Comparison of ENCODE assay signal across 17 cellular contexts in genomic region chr22:20636075-20636812, GRCh38.
DNase-seq lines count a peak whose midpoint lies in the region; ATAC-seq and TF ChIP-seq lines count a peak whose summit lies in the region.
"Had no signal": no experiment of that assay in that cellular context is flagged by ENCODE, and none has a peak within 500 bp of the region (broad histone marks: within the 10 kb centered on the region; RNA-seq: fewer than 3 reads in every experiment).

No MANE protein-coding gene starts in this region.

- peaks cover 64% of the 10 kb centered on the region for H3K27me3 Mint-ChIP-seq in activated naive CD4-positive, alpha-beta T cell treated with anti-CD3 and anti-CD28 coated beads, Interleukin-2, amount 10 ng/mL, durations not matched to agents 7 days and 5 days
- peaks cover 18% of the 10 kb centered on the region for H3K27me3 Mint-ChIP-seq in chondrocyte (ENCODE audit: low read depth)

- H3K27me3 ChIP-seq in neuronal stem cell (ENCODE audit: control insufficient read depth in 3 of 3, insufficient read depth in 3 of 3, low read depth in 1 of 3, low read length in 3 of 3) (peaks cover 0 to 8% (median 0%) of the 10 kb centered on the region in 3 experiments), upper lobe of right lung (no peaks in the 10 kb centered on the region)

- no CpG with 5 or more reads among the region's 16 CpGs for WGBS in neuronal stem cell (ENCODE audit: extremely low coverage in 2 of 2, insufficient read length in 2 of 2, insufficient replicate concordance in 1 of 2), 2 donors

- H2BK15ac ChIP-seq in neuronal stem cell (ENCODE audit: low read length) = peak overlapping the region; percentile 52

- no peak overlapping the region for H3K9ac ChIP-seq in neuronal stem cell (ENCODE audit: low read depth, low read length, poor library complexity)

- no peak overlapping the region for H3K14ac ChIP-seq in neuronal stem cell (ENCODE audit: low read length)

- DNase-seq in activated naive CD4-positive, alpha-beta T cell treated with anti-CD3 and anti-CD28 coated beads, Interleukin-2, amount 10 ng/mL, durations not matched to agents 7 days and 5 days = peak; percentile 17
- no peak for DNase-seq in activated naive CD4-positive, alpha-beta T cell treated with Interleukin-2 at 50 U/mL for 16 hours
- peak; percentile 90 for DNase-seq in chondrocyte (ENCODE audit: low spot score)
- DNase-seq in neuronal stem cell (ENCODE audit: low spot score) = no peak
- DNase-seq in upper lobe of right lung = peak; percentile 55
- DNase-seq: 8988T; C1 segment of cervical spinal cord; CD4-positive, CD25-positive, alpha-beta regulatory T cell; CD8-positive, alpha-beta memory T cell; COR-L47; DMS 273 treated with DMSO at 0.1 percent for 48 hours; HCEC 1CT; IMR-90 had no signal

- peaks cover 3% of the 10 kb centered on the region for H3K9me3 Mint-ChIP-seq in activated naive CD4-positive, alpha-beta T cell treated with anti-CD3 and anti-CD28 coated beads, Interleukin-2, amount 10 ng/mL, durations not matched to agents 7 days and 5 days
- peaks cover 4% of the 10 kb centered on the region for H3K9me3 Mint-ChIP-seq in chondrocyte (ENCODE audit: low read depth)

- peak overlapping the region; percentile 37 for H3K23ac ChIP-seq in neuronal stem cell (ENCODE audit: low read depth, low read length, poor library complexity)

- H2BK12ac ChIP-seq in neuronal stem cell (ENCODE audit: low read length) = no peak overlapping the region

- H3K36me3 ChIP-seq in neuronal stem cell (replicated peaks in 1 of 2; ENCODE audit: control insufficient read depth in 2 of 2, insufficient read depth in 2 of 2, low read length in 2 of 2) = no peaks in the 10 kb centered on the region
- H3K36me3 ChIP-seq in upper lobe of right lung = no peaks in the 10 kb centered on the region

- no peaks in the 10 kb centered on the region for H3K79me1 ChIP-seq in neuronal stem cell (ENCODE audit: low read depth, low read length)

- CTCF ChIA-PET in activated naive CD4-positive, alpha-beta T cell treated with anti-CD3 and anti-CD28 coated beads, Interleukin-2, amount 10 ng/mL, durations not matched to agents 7 days and 5 days (lab: Charles Lee) = no interaction called here

- H3K9me3 ChIP-seq in neuronal stem cell (replicated peaks in 1 of 2; ENCODE audit: control insufficient read depth in 2 of 2, insufficient read depth in 1 of 2, low read depth in 1 of 2, low read length in 2 of 2) (no peaks in the 10 kb centered on the region), upper lobe of right lung (no peaks in the 10 kb centered on the region)

- H3K27ac Mint-ChIP-seq in activated naive CD4-positive, alpha-beta T cell treated with anti-CD3 and anti-CD28 coated beads, Interleukin-2, amount 10 ng/mL, durations not matched to agents 7 days and 5 days = no peak overlapping the region
- no peak overlapping the region for H3K27ac Mint-ChIP-seq in chondrocyte (ENCODE audit: unreplicated experiment)
- H3K27ac Mint-ChIP-seq: CD8-positive, alpha-beta memory T cell; GM23338 had no signal

- no peak overlapping the region for H3K4ac ChIP-seq in neuronal stem cell (ENCODE audit: low read length)

- H2BK120ac ChIP-seq in neuronal stem cell (ENCODE audit: low read depth, low read length) = no peak overlapping the region

- H3K4me1 ChIP-seq in neuronal stem cell (ENCODE audit: control insufficient read depth in 2 of 2, insufficient read depth in 1 of 2, low read depth in 1 of 2, low read length in 2 of 2) = no peaks in the 10 kb centered on the region
- H3K4me1 ChIP-seq in upper lobe of right lung = no peaks in the 10 kb centered on the region

- H3K18ac ChIP-seq in neuronal stem cell (ENCODE audit: low read length) = peak overlapping the region; percentile 52

- intact Hi-C loops in upper lobe of right lung (cut with DNase I) = no loop called here

- no peaks in the 10 kb centered on the region for H3K36me3 Mint-ChIP-seq in activated naive CD4-positive, alpha-beta T cell treated with anti-CD3 and anti-CD28 coated beads, Interleukin-2, amount 10 ng/mL, durations not matched to agents 7 days and 5 days
- H3K36me3 Mint-ChIP-seq in chondrocyte (ENCODE audit: low read depth) = no peaks in the 10 kb centered on the region
- H3K36me3 Mint-ChIP-seq: CD4-positive, CD25-positive, alpha-beta regulatory T cell; CD8-positive, alpha-beta memory T cell had no signal

- no peak overlapping the region for H4K8ac ChIP-seq in neuronal stem cell (ENCODE audit: low read depth, low read length)

- no peak overlapping the region for H4K91ac ChIP-seq in neuronal stem cell (ENCODE audit: low read depth, low read length, poor library complexity)

- H3K4me3 Mint-ChIP-seq in activated naive CD4-positive, alpha-beta T cell treated with anti-CD3 and anti-CD28 coated beads, Interleukin-2, amount 10 ng/mL, durations not matched to agents 7 days and 5 days = no peak overlapping the region
- no peak overlapping the region for H3K4me3 Mint-ChIP-seq in chondrocyte (ENCODE audit: unreplicated experiment)
- H3K4me3 Mint-ChIP-seq: CD4-positive, CD25-positive, alpha-beta regulatory T cell; CD8-positive, alpha-beta memory T cell; GM23338 had no signal

- no peak overlapping the region for H2BK5ac ChIP-seq in neuronal stem cell (ENCODE audit: low read length)

- H3K4me1 Mint-ChIP-seq in activated naive CD4-positive, alpha-beta T cell treated with anti-CD3 and anti-CD28 coated beads, Interleukin-2, amount 10 ng/mL, durations not matched to agents 7 days and 5 days = no peaks in the 10 kb centered on the region
- no peaks in the 10 kb centered on the region for H3K4me1 Mint-ChIP-seq in chondrocyte (ENCODE audit: low read depth)
- H3K4me1 Mint-ChIP-seq: CD8-positive, alpha-beta memory T cell had no signal

- H2AFZ ChIP-seq in neuronal stem cell (ENCODE audit: low read length) = no peak overlapping the region
- H2AFZ ChIP-seq: GM23338 had no signal

- no peak overlapping the region for H3K4me2 ChIP-seq in neuronal stem cell (ENCODE audit: insufficient read depth, low read length, poor library complexity, severe bottlenecking)
- H3K4me2 ChIP-seq: GM23338 had no signal

- H3K4me3 ChIP-seq in neuronal stem cell (ENCODE audit: low read length in 2 of 2) (no peak overlapping the region), upper lobe of right lung (no peak overlapping the region)
- H3K4me3 ChIP-seq: GM23338 had no signal

- H3K27ac ChIP-seq in neuronal stem cell (replicated peaks; ENCODE audit: low read length) (no peak overlapping the region), upper lobe of right lung (no peak overlapping the region)

- no peak for ATAC-seq in upper lobe of right lung
- no peak for ATAC-seq in GM21381 (IDR thresholded peaks at IDR 0.05; ENCODE audit: unreplicated experiment)
- ATAC-seq in HG03442 (IDR thresholded peaks at IDR 0.05; ENCODE audit: unreplicated experiment) = no peak
- no peak for ATAC-seq in GM18867 (IDR thresholded peaks at IDR 0.05; ENCODE audit: unreplicated experiment)
- ATAC-seq: GM23338 had no signal

- peak overlapping the region; percentile 14 for H2AK5ac ChIP-seq in neuronal stem cell (ENCODE audit: low read depth, low read length)

- no peak for TF ChIP-seq CTCF in chondrocyte (IDR thresholded peaks at IDR 0.05)
- no peak for TF ChIP-seq CTCF in upper lobe of right lung (IDR thresholded peaks at IDR 0.05)

Comparison
In these comparisons a context has a peak if more than half of its experiments do, and no peak if none do; other contexts are left out.
1. DNase-seq: peak in activated naive CD4-positive, alpha-beta T cell treated with anti-CD3 and anti-CD28 coated beads, Interleukin-2, amount 10 ng/mL, durations not matched to agents 7 days and 5 days (single experiment), chondrocyte (single experiment) and upper lobe of right lung (single experiment); none in activated naive CD4-positive, alpha-beta T cell treated with Interleukin-2 at 50 U/mL for 16 hours (single experiment) and neuronal stem cell (single experiment).